Comparison of ENCODE assay signal across 37 cellular contexts in the genomic region with DNA sequence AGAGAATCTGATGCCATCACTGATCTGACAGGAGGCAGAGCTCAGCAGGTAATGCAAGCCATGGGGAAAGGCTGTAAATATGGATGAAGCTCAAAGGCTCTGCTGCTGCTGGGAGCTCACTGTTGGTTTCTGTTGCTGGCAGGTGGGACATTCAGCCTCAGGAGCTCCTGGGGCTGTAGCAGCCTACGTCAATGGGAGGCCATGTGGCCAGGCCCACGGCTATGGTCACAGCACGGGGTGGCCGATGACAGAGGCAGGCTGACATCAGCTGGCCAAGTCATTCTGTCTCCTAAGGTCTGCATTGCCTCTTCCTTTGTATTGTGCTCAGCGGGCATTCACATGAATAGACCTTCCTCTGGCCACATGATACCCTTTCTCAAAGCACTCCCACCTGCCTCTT. TPM values are rescaled to one million over a fixed set of nuclear protein-coding genes. Genes with fewer than 3 reads are reported as not detected.
DNase-seq lines count a peak whose midpoint lies in the region; ATAC-seq and TF ChIP-seq lines count a peak whose summit lies in the region.
"Had no signal": no experiment of that assay in that cellular context is flagged by ENCODE, and none has a peak within 500 bp of the region (broad histone marks: within the 10 kb centered on the region; RNA-seq: fewer than 3 reads in every experiment).

No MANE protein-coding gene starts in this region.

- H3K27ac ChIP-seq in right cardiac atrium (ENCODE audit: low read length) (no peak overlapping the region), gastrocnemius medialis (no peak overlapping the region)
- H3K27ac ChIP-seq: brain microvascular endothelial cell, neutrophil, Peyer's patch, tibial nerve had no signal

- in situ Hi-C loops in gastrocnemius medialis (cut with MboI; ENCODE audit: low sequenced_read_pairs in 4 of 4), result no loop called here

- H3K36me3 Mint-ChIP-seq in WTC11, result no peaks in the 10 kb centered on the region
- H3K36me3 Mint-ChIP-seq in stimulated activated memory B cell treated with anti-CD40 and anti-IgM and Interleukin-4, amounts not matched to agents 10 μg/mL and 1 μg/mL and 100 μg/mL, for 72 hours, result no peaks in the 10 kb centered on the region
- H3K36me3 Mint-ChIP-seq: activated naive CD4-positive, alpha-beta T cell treated with anti-CD3 and anti-CD28 coated beads, Interleukin-2, amount 50 U/mL, for 24 hours had no signal

- H3K27me3 Mint-ChIP-seq in WTC11 (ENCODE audit: low read depth), result peaks cover 19% of the 10 kb centered on the region
- no peaks in the 10 kb centered on the region for H3K27me3 Mint-ChIP-seq in stimulated activated memory B cell treated with anti-CD40 and anti-IgM and Interleukin-4, amounts not matched to agents 10 μg/mL and 1 μg/mL and 100 μg/mL, for 72 hours
- H3K27me3 Mint-ChIP-seq: CD4-positive, alpha-beta T cell; progenitor cell of endocrine pancreas had no signal

- DNase-seq in cardiac septum (ENCODE audit: low spot score), result peak; percentile 15
- no peak for DNase-seq in right cardiac atrium
- DNase-seq in WTC11 (ENCODE audit: low spot score), result no peak
- peak; percentile 44 for DNase-seq in iPS-NIHi11 (ENCODE audit: low spot score)
- DNase-seq in gastrocnemius medialis, result no peak
- DNase-seq in midbrain (lab: John Stamatoyannopoulos, UW), result no peak
- DNase-seq in AG08395 (ENCODE audit: low spot score), result no peak
- DNase-seq: activated CD4-positive, alpha-beta memory T cell treated with anti-CD3 and anti-CD28 coated beads, Interleukin-2, amount 10 ng/mL, durations not matched to agents 7 days and 5 days; activated CD4-positive, alpha-beta T cell treated with anti-CD3 and anti-CD28 coated beads for 1 hour; activated CD8-positive, alpha-beta memory T cell treated with anti-CD3 and anti-CD28 coated beads, Interleukin-2, amount 50 U/mL, for 48 hours; amniotic stem cell; brain microvascular endothelial cell; DND-41; effector CD8-positive, alpha-beta T cell; hypothalamus; mesendoderm; NCI-H1105; NCI-H2029; NCI-H226; NCI-H82; Peyer's patch; SHP77 treated with DMSO at 0.1 percent for 48 hours; stimulated activated CD4-positive, alpha-beta T cell treated with anti-CD3 and anti-CD28 coated beads, Interleukin-4, amount 100 ng/mL, for 24 hours had no signal

- H3K4me3 ChIP-seq in right cardiac atrium (ENCODE audit: low read length) (no peak overlapping the region), gastrocnemius medialis (no peak overlapping the region)
- H3K4me3 ChIP-seq: A549, Peyer's patch, tibial nerve had no signal

- H3K27ac Mint-ChIP-seq in WTC11, result no peak overlapping the region
- no peak overlapping the region for H3K27ac Mint-ChIP-seq in stimulated activated memory B cell treated with anti-CD40 and anti-IgM and Interleukin-4, amounts not matched to agents 10 μg/mL and 1 μg/mL and 100 μg/mL, for 72 hours
- H3K27ac Mint-ChIP-seq: activated CD4-positive, alpha-beta memory T cell treated with anti-CD3 and anti-CD28 coated beads, Interleukin-2, amount 10 ng/mL, durations not matched to agents 7 days and 5 days; activated naive CD4-positive, alpha-beta T cell treated with anti-CD3 and anti-CD28 coated beads, Interleukin-2, amount 50 U/mL, for 24 hours; CD4-positive, alpha-beta T cell; progenitor cell of endocrine pancreas; T-helper 2 cell treated with Interferon-gamma antibody and Interleukin-4, amounts not matched to agents 5 μg/mL and 100 μg/mL, for 36 hours had no signal

- peaks cover 8% of the 10 kb centered on the region for H3K4me1 Mint-ChIP-seq in WTC11
- H3K4me1 Mint-ChIP-seq in stimulated activated memory B cell treated with anti-CD40 and anti-IgM and Interleukin-4, amounts not matched to agents 10 μg/mL and 1 μg/mL and 100 μg/mL, for 72 hours, result no peaks in the 10 kb centered on the region
- H3K4me1 Mint-ChIP-seq: activated CD4-positive, alpha-beta memory T cell treated with anti-CD3 and anti-CD28 coated beads, Interleukin-2, amount 10 ng/mL, durations not matched to agents 7 days and 5 days; activated naive CD4-positive, alpha-beta T cell treated with anti-CD3 and anti-CD28 coated beads, Interleukin-2, amount 50 U/mL, for 24 hours had no signal

- H3K4me1 ChIP-seq in right cardiac atrium (ENCODE audit: control insufficient read depth, insufficient read depth, low read length) (no peaks in the 10 kb centered on the region), gastrocnemius medialis (no peaks in the 10 kb centered on the region)
- H3K4me1 ChIP-seq: Peyer's patch, tibial nerve had no signal

- TF ChIP-seq CTCF in WTC11 (IDR thresholded peaks at IDR 0.05) (no peak), gastrocnemius medialis (IDR thresholded peaks at IDR 0.05 in 4 of 5, conservative IDR thresholded peaks at IDR 0.05 in 1 of 5) (no peak)

- peaks cover 10% of the 10 kb centered on the region for H3K9me3 Mint-ChIP-seq in WTC11
- no peaks in the 10 kb centered on the region for H3K9me3 Mint-ChIP-seq in stimulated activated memory B cell treated with anti-CD40 and anti-IgM and Interleukin-4, amounts not matched to agents 10 μg/mL and 1 μg/mL and 100 μg/mL, for 72 hours
- H3K9me3 Mint-ChIP-seq: activated CD4-positive, alpha-beta memory T cell treated with anti-CD3 and anti-CD28 coated beads, Interleukin-2, amount 10 ng/mL, durations not matched to agents 7 days and 5 days; activated naive CD4-positive, alpha-beta T cell treated with anti-CD3 and anti-CD28 coated beads, Interleukin-2, amount 50 U/mL, for 24 hours; CD4-positive, alpha-beta T cell; T-helper 2 cell treated with Interferon-gamma antibody and Interleukin-4, amounts not matched to agents 5 μg/mL and 100 μg/mL, for 36 hours had no signal

- POLR2A ChIA-PET in WTC11 (lab: Charles Lee), result no interaction called here

- CTCF ChIA-PET in WTC11 (lab: Charles Lee), result interaction anchor here (0.8 to 1.3 kb wide), 4 partner anchors 31 to 309 kb away, joined by 3 to 4 read pairs (median 4); no protein-coding TSS in a partner anchor

- ATAC-seq in right cardiac atrium (no peak), WTC11 (no peak), gastrocnemius medialis (no peak)
- ATAC-seq in stimulated activated memory B cell treated with anti-CD40 and anti-IgM and Interleukin-4, amounts not matched to agents 10 μg/mL and 1 μg/mL and 100 μg/mL, for 72 hours, result peak; percentile 37
- ATAC-seq: A549, HCT116, left lobe of liver had no signal

- intact Hi-C loops in cardiac septum (cut with DNase I) (no loop called here), right cardiac atrium (cut with DNase I) (no loop called here), gastrocnemius medialis (cut with DNase I; ENCODE audit: low total_unique reads) (no loop called here)

- WGBS in right cardiac atrium, result 77% methylated on average over 5 of the region's 5 CpGs

- H3K9me3 ChIP-seq in right cardiac atrium (ENCODE audit: control insufficient read depth, low read length), result no peaks in the 10 kb centered on the region
- H3K9me3 ChIP-seq in gastrocnemius medialis, result no peaks in the 10 kb centered on the region
- H3K9me3 ChIP-seq: neutrophil, Peyer's patch, tibial nerve had no signal

- H3K27me3 ChIP-seq in right cardiac atrium (ENCODE audit: control insufficient read depth, insufficient read depth) (no peaks in the 10 kb centered on the region), gastrocnemius medialis (peaks cover 0 to 6% (median 3%) of the 10 kb centered on the region in 3 donors)
- H3K27me3 ChIP-seq: brain microvascular endothelial cell, Peyer's patch, tibial nerve had no signal

- no peaks in the 10 kb centered on the region for H3K36me3 ChIP-seq in gastrocnemius medialis
- H3K36me3 ChIP-seq: brain microvascular endothelial cell, neutrophil, Peyer's patch, tibial nerve had no signal

- TF ChIP-seq POLR2A in gastrocnemius medialis (IDR thresholded peaks at IDR 0.05), result no peak

- no peak overlapping the region for H3K4me3 Mint-ChIP-seq in WTC11
- H3K4me3 Mint-ChIP-seq in stimulated activated memory B cell treated with anti-CD40 and anti-IgM and Interleukin-4, amounts not matched to agents 10 μg/mL and 1 μg/mL and 100 μg/mL, for 72 hours, result no peak overlapping the region
- H3K4me3 Mint-ChIP-seq: activated CD4-positive, alpha-beta memory T cell treated with anti-CD3 and anti-CD28 coated beads, Interleukin-2, amount 10 ng/mL, durations not matched to agents 7 days and 5 days; activated naive CD4-positive, alpha-beta T cell treated with anti-CD3 and anti-CD28 coated beads, Interleukin-2, amount 50 U/mL, for 24 hours; CD4-positive, alpha-beta T cell; T-helper 2 cell treated with Interferon-gamma antibody and Interleukin-4, amounts not matched to agents 5 μg/mL and 100 μg/mL, for 36 hours had no signal

TF ChIP-seq in WTC11, 78 proteins besides CTCF, POLR2A, EP300 and RAD21:
- TF ChIP-seq, protein P1, sequence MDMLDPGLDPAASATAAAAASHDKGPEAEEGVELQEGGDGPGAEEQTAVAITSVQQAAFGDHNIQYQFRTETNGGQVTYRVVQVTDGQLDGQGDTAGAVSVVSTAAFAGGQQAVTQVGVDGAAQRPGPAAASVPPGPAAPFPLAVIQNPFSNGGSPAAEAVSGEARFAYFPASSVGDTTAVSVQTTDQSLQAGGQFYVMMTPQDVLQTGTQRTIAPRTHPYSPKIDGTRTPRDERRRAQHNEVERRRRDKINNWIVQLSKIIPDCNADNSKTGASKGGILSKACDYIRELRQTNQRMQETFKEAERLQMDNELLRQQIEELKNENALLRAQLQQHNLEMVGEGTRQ (CRISPR knock-in tag; IDR thresholded peaks at IDR 0.05), result peak; percentile 23; the same call in 1 of the 2 replicates
- no peak for TF ChIP-seq NFYB (CRISPR knock-in tag; conservative IDR thresholded peaks at IDR 0.05; ENCODE audit: low read depth)
TF ChIP-seq in WTC11: peak in this region for 1.

RNA-seq across cellular contexts. Expression of a gene that starts 38.0 kb away (rescaled TPM):
- total RNA-seq in cardiac septum, result 1.2 TPM
- not detected for total RNA-seq in right cardiac atrium
- polyA plus RNA-seq in right cardiac atrium, result 0.07 TPM
- 3.0 to 3.3 TPM (median 3.1 TPM) in 3 replicates for total RNA-seq in WTC11 (2021)
- 1 to 10 TPM in 3 of 4 donors, under 1 TPM in 1; 0.53 to 5.1 (median 3.5) TPM for total RNA-seq in gastrocnemius medialis
- total RNA-seq: activated CD4-positive, alpha-beta memory T cell treated with anti-CD3 and anti-CD28 coated beads, Interleukin-2, amount 10 ng/mL, durations not matched to agents 7 days and 5 days; CD4-positive, alpha-beta T cell; epithelial cell of proximal tubule; glomerular endothelial cell; M059J; myocyte; Peyer's patch; tibial nerve had no signal

Comparison
In these comparisons a context has a peak if more than half of its experiments do, and no peak if none do; other contexts are left out.
1. DNase-seq: peak in cardiac septum (single experiment) and iPS-NIHi11 (single experiment); none in right cardiac atrium (0 of 3), WTC11 (single experiment), gastrocnemius medialis (0 of 2), midbrain (single experiment) and AG08395 (single experiment).